Comparison of ENCODE assay signal across 30 cellular contexts in genomic region chr12:130078852-130079251, GRCh38.
"Had no signal": no experiment of that assay in that cellular context is flagged by ENCODE, and none has a peak within 500 bp of the region (broad histone marks: within the 10 kb centered on the region; RNA-seq: fewer than 3 reads in every experiment).

No MANE protein-coding gene starts in this region.

- H3K4me3 ChIP-seq: body of pancreas, cardiac muscle cell, coronary artery, dorsolateral prefrontal cortex, esophagus muscularis mucosa had no signal

- ATAC-seq: activated CD4-positive, CD25-positive, alpha-beta regulatory T cell treated with anti-CD3 and anti-CD28 coated beads, Interleukin-2, amount 50 U/mL, for 24 hours; activated CD8-positive, alpha-beta T cell treated with anti-CD3 and anti-CD28 coated beads for 36 hours; activated T-cell treated with anti-CD3 and anti-CD28 coated beads, Interleukin-2, amount 50 U/mL, for 4 hours; activated T-helper 17 cell treated with anti-CD3 and anti-CD28 coated beads, Interleukin-2, amount 50 U/mL, for 72 hours; T-helper 17 cell had no signal

- H3K27me3 ChIP-seq: body of pancreas had no signal

- H3K4me1 ChIP-seq: body of pancreas, esophagus muscularis mucosa had no signal

- H3K27ac ChIP-seq: body of pancreas, cardiac muscle cell, coronary artery, dorsolateral prefrontal cortex, esophagus muscularis mucosa, WERI-Rb-1 had no signal

- DNase-seq: activated B cell treated with CpG ODN at 0.5 μM for 24 hours; activated CD4-positive, alpha-beta T cell treated with anti-CD3 and anti-CD28 coated beads for 48 hours; activated CD4-positive, alpha-beta T cell treated with anti-CD3 and anti-CD28 coated beads, Interleukin-2, amount 50 U/mL, for 1 hour; activated CD4-positive, alpha-beta T cell treated with anti-CD3 and anti-CD28 coated beads, Interleukin-2, amount 50 U/mL, for 48 hours; activated CD8-positive, alpha-beta memory T cell treated with anti-CD3 and anti-CD28 coated beads for 24 hours; activated CD8-positive, alpha-beta T cell treated with anti-CD3 and anti-CD28 coated beads for 36 hours; activated effector memory CD4-positive, alpha-beta T cell treated with Interleukin-2 at 50 U/mL for 16 hours; activated gamma-delta T cell treated with Interleukin-2 at 50 U/mL for 16 hours; activated naive CD4-positive, alpha-beta T cell treated with anti-CD3 and anti-CD28 coated beads, Interleukin-2, amount 50 U/mL, for 16 hours; activated naive CD4-positive, alpha-beta T cell treated with Interleukin-2 at 50 U/mL for 16 hours; activated T-cell treated with anti-CD3 and anti-CD28 coated beads, Interleukin-2, amount 50 U/mL, for 4 hours; amniotic stem cell; anterior cingulate cortex; body of pancreas; central memory CD4-positive, alpha-beta T cell; dorsolateral prefrontal cortex; effector memory CD4-positive, alpha-beta T cell; endodermal cell; erythroblast; foreskin melanocyte; head of caudate nucleus; hippocampal formation; T-helper 17 cell; T1000; WERI-Rb-1 had no signal

- H3K9me3 ChIP-seq: body of pancreas, esophagus muscularis mucosa had no signal

- H3K36me3 ChIP-seq: cardiac muscle cell, esophagus muscularis mucosa, WERI-Rb-1 had no signal
